22 cellular contexts compared by ENCODE assay signal in the genomic region with DNA sequence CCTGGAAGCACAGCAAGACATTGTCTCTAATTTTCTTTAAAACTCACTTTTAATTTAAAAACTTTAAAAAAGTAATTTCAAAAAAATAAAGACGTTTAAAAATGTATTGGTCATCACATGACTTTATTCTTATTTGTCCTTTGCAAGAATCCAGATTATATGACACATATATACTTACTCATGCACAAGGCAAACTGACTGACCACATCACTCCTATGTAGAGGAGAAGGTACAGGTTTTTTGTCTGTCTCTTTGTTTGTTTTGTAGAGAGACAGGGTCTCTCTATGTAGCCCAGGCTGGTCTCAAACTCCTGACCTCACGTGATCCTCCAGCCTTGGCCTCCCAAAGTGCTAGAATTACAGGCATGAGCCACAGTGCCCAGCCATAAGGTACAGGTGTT.
"Had no signal": no experiment of that assay in that cellular context is flagged by ENCODE, and none has a peak within 500 bp of the region (broad histone marks: within the 10 kb centered on the region; RNA-seq: fewer than 3 reads in every experiment).

No MANE protein-coding gene starts in this region.

- H3K4me3 ChIP-seq: SJCRH30 had no signal

- H3K9ac ChIP-seq: KMS-11 had no signal

- ATAC-seq: Panc1, Right ventricle myocardium inferior, T-cell had no signal

- H3K36me3 ChIP-seq: SJCRH30 had no signal

- H3K4me2 ChIP-seq: KMS-11 had no signal

- H3K4me1 ChIP-seq: SJCRH30 had no signal

- H3K27me3 ChIP-seq: SJCRH30 had no signal

- DNase-seq: Kasumi-1, MM.1S, NCI-H1092 treated with DMSO at 0.1 percent for 48 hours, NCI-H1436, NCI-H187, NCI-H2029, NCI-H2081 treated with DMSO at 0.1 percent for 48 hours, NCI-H2171, NCI-H226, NCI-H446, NCI-H510A, NCI-H524 treated with DMSO at 0.1 percent for 48 hours, NCI-H69, NCI-H774, SHP77 treated with DMSO at 0.1 percent for 48 hours, SJCRH30, SW 1271, T-cell had no signal

- H3K9me3 ChIP-seq: SJCRH30 had no signal

- H3K27ac ChIP-seq: HL-60, KMS-11, SJCRH30 had no signal
